Comparison of ENCODE assay signal across 8 cellular contexts in the genomic region with DNA sequence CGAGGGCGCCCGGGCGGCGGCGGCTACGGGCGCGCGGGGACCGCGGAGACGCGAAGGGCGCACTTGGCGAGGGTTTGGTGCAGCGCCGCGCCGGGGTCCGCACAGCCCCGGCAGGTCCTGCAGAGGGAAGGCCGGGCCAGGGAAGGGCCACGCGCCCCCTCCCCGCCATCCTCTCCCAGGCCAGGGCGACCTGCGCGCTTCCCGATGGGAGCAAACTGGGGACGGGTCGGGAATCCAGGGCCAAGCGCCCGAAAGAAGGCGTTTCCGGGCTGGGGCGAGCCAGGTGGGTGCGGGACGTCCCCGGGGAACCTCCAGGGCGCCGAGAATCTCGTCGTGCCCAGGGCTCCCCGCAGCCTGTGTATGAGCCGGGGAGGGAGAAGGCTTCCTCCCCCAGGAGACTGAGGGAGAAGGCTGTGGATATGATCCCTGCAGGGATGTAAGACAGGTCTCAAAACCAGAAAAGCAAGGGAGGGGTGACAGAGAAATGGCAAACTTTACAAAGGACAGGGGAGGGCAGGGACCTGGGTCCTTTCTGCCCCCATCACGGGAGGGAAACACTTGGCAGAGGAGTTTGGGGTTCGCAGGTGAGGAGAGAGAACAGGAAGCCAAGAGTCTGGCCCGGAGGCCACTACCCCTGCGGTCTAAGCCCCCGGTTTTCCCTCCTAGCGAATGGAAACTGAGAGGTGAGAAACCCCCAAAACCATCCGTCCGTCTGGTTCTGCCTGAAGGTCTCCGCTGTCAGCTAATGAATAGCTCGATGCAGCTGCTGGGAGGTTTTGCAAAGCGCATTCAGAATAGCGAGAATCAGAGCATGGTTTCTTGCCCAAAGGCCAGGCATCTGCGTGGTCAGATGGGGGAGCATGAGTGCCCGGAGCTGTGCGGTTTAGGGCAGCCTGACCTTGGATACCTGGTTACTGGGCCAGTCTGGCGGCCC. TPM values are rescaled to one million over a fixed set of nuclear protein-coding genes. Genes with fewer than 3 reads are reported as not detected.
DNase-seq lines count a peak whose midpoint lies in the region; ATAC-seq lines count a peak whose summit lies in the region.

No MANE protein-coding gene starts in this region.

- H3K4ac ChIP-seq in mesendoderm (ENCODE audit: low read depth, low read length): no peak overlapping the region

- H3K27ac ChIP-seq in mesendoderm (ENCODE audit: low read depth, low read length): no peak overlapping the region

- no CpG with 5 or more reads among the region's 62 CpGs for WGBS in mesendoderm (ENCODE audit: extremely low coverage, insufficient coverage, low lambda C conversion rate)

- H4K5ac ChIP-seq in mesendoderm (ENCODE audit: low read length): no peak overlapping the region

- ATAC-seq in GM18873 (IDR thresholded peaks at IDR 0.05; ENCODE audit: low FRiP score, unreplicated experiment) (peak; percentile 86), HG03060 (IDR thresholded peaks at IDR 0.05; ENCODE audit: low read depth, unreplicated experiment) (peak; percentile 63)

- H3K18ac ChIP-seq in mesendoderm (ENCODE audit: low read length): no peak overlapping the region

- no peaks in the 10 kb centered on the region for H3K4me1 ChIP-seq in mesendoderm (ENCODE audit: control insufficient read depth, low read depth, low read length)

- H2BK5ac ChIP-seq in mesendoderm (ENCODE audit: low read length): no peak overlapping the region

- no peak overlapping the region for H3K4me3 ChIP-seq in mesendoderm (ENCODE audit: low read length)

- no peak overlapping the region for H3K23ac ChIP-seq in mesendoderm (ENCODE audit: low read length)

- H2BK120ac ChIP-seq in mesendoderm (ENCODE audit: low read depth, low read length): no peak overlapping the region

- in situ Hi-C loops in ACHN (cut with HindIII; ENCODE audit: low pct_ligation_motif_present, low pct_unique_long_range_greater_than_20kb, low sequenced_read_pairs): no loop called here

- no peak overlapping the region for H2AK5ac ChIP-seq in mesendoderm (ENCODE audit: low read length)

- no peaks in the 10 kb centered on the region for H3K79me1 ChIP-seq in mesendoderm (ENCODE audit: low read length)

- no peaks in the 10 kb centered on the region for H3K36me3 ChIP-seq in mesendoderm (ENCODE audit: control insufficient read depth, insufficient read depth, low read length)

- H3K27me3 ChIP-seq in mesendoderm (ENCODE audit: insufficient read depth, low read length, poor library complexity): peaks cover 12% of the 10 kb centered on the region

- H2BK15ac ChIP-seq in mesendoderm (replicated peaks; ENCODE audit: low read depth): no peak overlapping the region

- H3K79me2 ChIP-seq in mesendoderm (ENCODE audit: control insufficient read depth, insufficient read depth, low read length): no peaks in the 10 kb centered on the region

- peak overlapping the region; percentile 64 for H3K56ac ChIP-seq in mesendoderm (ENCODE audit: low read length)

- H3K9ac ChIP-seq in mesendoderm (ENCODE audit: low read length): peak overlapping the region; percentile 49

- H3K4me2 ChIP-seq in mesendoderm (ENCODE audit: low read length): peak overlapping the region; percentile 61

- H4K8ac ChIP-seq in mesendoderm (ENCODE audit: low read depth, low read length): no peak overlapping the region

- DNase-seq in ACHN: peak; percentile 75
- DNase-seq in amniotic epithelial cell (ENCODE audit: low read depth): peak; percentile 21
- no peak for DNase-seq in mesendoderm
- DNase-seq in NCI-H345 treated with DMSO at 0.1 percent for 48 hours (lab: John Stamatoyannopoulos, UW; ENCODE audit: unreplicated experiment): no peak
- DNase-seq in AML-193 (lab: John Stamatoyannopoulos, UW): no peak
- DNase-seq in RKO (ENCODE audit: low spot score): no peak

RNA-seq across cellular contexts. Expression of gene AMZ1, which starts 0.7 kb away (rescaled TPM):
- polyA plus RNA-seq in mesendoderm (2013, experiment 1 of 2): 0.28 TPM
- polyA plus RNA-seq in mesendoderm (2013, experiment 2 of 2): 0.34 TPM

RNA-seq across cellular contexts. Expression of gene TTYH3, which starts 56.9 kb away (rescaled TPM):
- polyA plus RNA-seq in mesendoderm (2013, experiment 1 of 2): 98.9 TPM
- polyA plus RNA-seq in mesendoderm (2013, experiment 2 of 2): 97.0 TPM

Comparison
In these comparisons a context has a peak if more than half of its experiments do, and no peak if none do; other contexts are left out.
1. DNase-seq: peak in ACHN (single experiment) and amniotic epithelial cell (single experiment); none in mesendoderm (single experiment), NCI-H345 treated with DMSO at 0.1 percent for 48 hours (single experiment), AML-193 (0 of 2) and RKO (single experiment).